In genomic region chr4:42608551-42608950, GRCh38 we compare ENCODE assay signal across 17 cellular contexts. TPM values are rescaled to one million over a fixed set of nuclear protein-coding genes. Genes with fewer than 3 reads are reported as not detected.
DNase-seq lines count a peak whose midpoint lies in the region; ATAC-seq, FAIRE-seq and TF ChIP-seq lines count a peak whose summit lies in the region.
"Had no signal": no experiment of that assay in that cellular context is flagged by ENCODE, and none has a peak within 500 bp of the region (broad histone marks: within the 10 kb centered on the region; RNA-seq: fewer than 3 reads in every experiment).

No MANE protein-coding gene starts in this region.

- H3K27me3 ChIP-seq in IMR-90 (ENCODE audit: control insufficient read depth, insufficient read depth, low read length) (no peaks in the 10 kb centered on the region), astrocyte (ENCODE audit: insufficient read depth, low read length) (no peaks in the 10 kb centered on the region), esophagus muscularis mucosa (no peaks in the 10 kb centered on the region)

- no peaks in the 10 kb centered on the region for H3K4me1 ChIP-seq in IMR-90 (ENCODE audit: control insufficient read depth, insufficient read depth, low read length)
- no peaks in the 10 kb centered on the region for H3K4me1 ChIP-seq in astrocyte (ENCODE audit: insufficient read depth, low read length)
- peaks cover 0 to 5% (median 0%) of the 10 kb centered on the region in 4 donors for H3K4me1 ChIP-seq in esophagus muscularis mucosa

- H3K9me3 ChIP-seq in IMR-90 (ENCODE audit: control insufficient read depth, insufficient read depth, low read length), result no peaks in the 10 kb centered on the region
- H3K9me3 ChIP-seq in astrocyte (ENCODE audit: insufficient read depth, low read depth, low read length), result no peaks in the 10 kb centered on the region
- no peaks in the 10 kb centered on the region for H3K9me3 ChIP-seq in esophagus muscularis mucosa

- POLR2A ChIA-PET in activated CD8-positive, alpha-beta T cell treated with anti-CD3 and anti-CD28 coated beads for 36 hours (lab: Charles Lee), result no interaction called here
- POLR2A ChIA-PET in activated CD8-positive, alpha-beta T cell treated with anti-CD3 and anti-CD28 coated beads, Interleukin-2, amount 10 ng/mL, durations not matched to agents 7 days and 5 days (lab: Charles Lee), result interaction anchor here (0.5 kb wide), 1 partner anchor 50 kb away, joined by 3 read pairs; no protein-coding TSS in a partner anchor
- POLR2A ChIA-PET in IMR-90 (lab: Charles Lee; ENCODE audit: unreplicated experiment), result no interaction called here

- peaks cover 37% of the 10 kb centered on the region for H3K4me1 Mint-ChIP-seq in activated CD8-positive, alpha-beta T cell treated with anti-CD3 and anti-CD28 coated beads for 36 hours (ENCODE audit: low read depth)
- peaks cover 11% of the 10 kb centered on the region for H3K4me1 Mint-ChIP-seq in activated CD8-positive, alpha-beta T cell treated with anti-CD3 and anti-CD28 coated beads, Interleukin-2, amount 10 ng/mL, durations not matched to agents 7 days and 5 days (ENCODE audit: low read depth)
- H3K4me1 Mint-ChIP-seq in astrocyte (ENCODE audit: low read depth, unreplicated experiment), result no peaks in the 10 kb centered on the region
- H3K4me1 Mint-ChIP-seq in stimulated activated effector memory CD8-positive, alpha-beta T cell treated with anti-CD3 and anti-CD28 coated beads, Interleukin-12 subunit alpha, Interleukin-12 subunit beta, amount 100 ng/mL, for 72 hours, result peaks cover 39% of the 10 kb centered on the region

- no peak overlapping the region for H2AFZ ChIP-seq in IMR-90 (replicated peaks; ENCODE audit: low read length, poor library complexity)
- H2AFZ ChIP-seq in astrocyte (ENCODE audit: low read depth, low read length), result no peak overlapping the region

- no peak overlapping the region for H4K91ac ChIP-seq in IMR-90 (ENCODE audit: insufficient read depth, low read depth, low read length)

- TF ChIP-seq EP300 in esophagus muscularis mucosa (IDR thresholded peaks at IDR 0.05), result no peak

- H3K23ac ChIP-seq in IMR-90 (ENCODE audit: low read depth, low read length), result no peak overlapping the region

- H3K79me1 ChIP-seq in IMR-90 (ENCODE audit: low read depth in 1 of 2, low read length in 2 of 2), result no peaks in the 10 kb centered on the region

- H3K36me3 Mint-ChIP-seq in activated CD8-positive, alpha-beta T cell treated with anti-CD3 and anti-CD28 coated beads for 36 hours (ENCODE audit: low read depth), result peaks cover 38% of the 10 kb centered on the region
- peaks cover 41% of the 10 kb centered on the region for H3K36me3 Mint-ChIP-seq in activated CD8-positive, alpha-beta T cell treated with anti-CD3 and anti-CD28 coated beads, Interleukin-2, amount 10 ng/mL, durations not matched to agents 7 days and 5 days (ENCODE audit: low read depth)
- no peaks in the 10 kb centered on the region for H3K36me3 Mint-ChIP-seq in astrocyte (ENCODE audit: low read depth, unreplicated experiment)
- H3K36me3 Mint-ChIP-seq in stimulated activated effector memory CD8-positive, alpha-beta T cell treated with anti-CD3 and anti-CD28 coated beads, Interleukin-12 subunit alpha, Interleukin-12 subunit beta, amount 100 ng/mL, for 72 hours, result peaks cover 70% of the 10 kb centered on the region

- TF ChIP-seq RAD21 in IMR-90 (IDR thresholded peaks at IDR 0.05; ENCODE audit: low read length), result no peak

- intact Hi-C loops in activated CD8-positive, alpha-beta T cell treated with anti-CD3 and anti-CD28 coated beads for 36 hours (cut with micrococcal nuclease), result no loop called here
- intact Hi-C loops in IMR-90 (cut with micrococcal nuclease), result no loop called here
- intact Hi-C loops in esophagus muscularis mucosa (cut with DNase I), result no loop called here

- no peak overlapping the region for H4K5ac ChIP-seq in IMR-90 (ENCODE audit: low read depth, low read length)

- DNase-seq in activated CD8-positive, alpha-beta T cell treated with anti-CD3 and anti-CD28 coated beads for 36 hours, result no peak
- no peak for DNase-seq in activated CD8-positive, alpha-beta T cell treated with anti-CD3 and anti-CD28 coated beads, Interleukin-2, amount 10 ng/mL, durations not matched to agents 7 days and 5 days
- no peak for DNase-seq in IMR-90
- peak; percentile 0 for DNase-seq in astrocyte (ENCODE audit: low read depth)
- DNase-seq in stimulated activated effector memory CD8-positive, alpha-beta T cell treated with anti-CD3 and anti-CD28 coated beads, Interleukin-12 subunit alpha, Interleukin-12 subunit beta, amount 100 ng/mL, for 72 hours (ENCODE audit: low spot score in 2 of 2), result no peak
- DNase-seq in DMS53 (lab: John Stamatoyannopoulos, UW), result no peak
- no peak for DNase-seq in esophagus muscularis mucosa (ENCODE audit: extremely low spot score)
- DNase-seq: CD4-positive, CD25-positive, alpha-beta regulatory T cell; DND-41; GDM1; NCI-H1092; NCI-H1694; SHP77 treated with DMSO at 0.1 percent for 48 hours had no signal

- H3K4ac ChIP-seq in IMR-90 (ENCODE audit: low read depth, low read length), result no peak overlapping the region

- H4K8ac ChIP-seq in IMR-90 (ENCODE audit: low read depth in 2 of 2, low read length in 2 of 2), result no peak overlapping the region

- H2BK15ac ChIP-seq in IMR-90 (ENCODE audit: low read depth, low read length), result no peak overlapping the region

- H3K9me1 ChIP-seq in IMR-90 (ENCODE audit: insufficient read depth, low read length), result no peaks in the 10 kb centered on the region

- no peak overlapping the region for H3K56ac ChIP-seq in IMR-90 (ENCODE audit: extremely low read depth, insufficient read depth, low read length)

- H3K9ac ChIP-seq in IMR-90 (ENCODE audit: low read depth, low read length), result no peak overlapping the region
- no peak overlapping the region for H3K9ac ChIP-seq in astrocyte (ENCODE audit: low read length)

- H3K79me2 ChIP-seq in astrocyte (ENCODE audit: insufficient read depth, low read length), result no peaks in the 10 kb centered on the region

- H3K4me2 ChIP-seq in IMR-90 (ENCODE audit: low read depth, low read length) (no peak overlapping the region), astrocyte (ENCODE audit: low read length) (no peak overlapping the region)

- peak; percentile 47 for ATAC-seq in activated CD8-positive, alpha-beta T cell treated with anti-CD3 and anti-CD28 coated beads for 36 hours
- no peak for ATAC-seq in activated CD8-positive, alpha-beta T cell treated with anti-CD3 and anti-CD28 coated beads, Interleukin-2, amount 10 ng/mL, durations not matched to agents 7 days and 5 days
- ATAC-seq in IMR-90 (ENCODE audit: low read depth), result no peak
- ATAC-seq in stimulated activated effector memory CD8-positive, alpha-beta T cell treated with anti-CD3 and anti-CD28 coated beads, Interleukin-12 subunit alpha, Interleukin-12 subunit beta, amount 100 ng/mL, for 72 hours, result peak; percentile 66
- ATAC-seq: HCT116 had no signal

- no peak overlapping the region for H3K14ac ChIP-seq in IMR-90 (replicated peaks; ENCODE audit: low read depth, low read length)

- H3K27me3 Mint-ChIP-seq in activated CD8-positive, alpha-beta T cell treated with anti-CD3 and anti-CD28 coated beads for 36 hours, result no peaks in the 10 kb centered on the region
- H3K27me3 Mint-ChIP-seq in activated CD8-positive, alpha-beta T cell treated with anti-CD3 and anti-CD28 coated beads, Interleukin-2, amount 10 ng/mL, durations not matched to agents 7 days and 5 days (ENCODE audit: low read depth), result no peaks in the 10 kb centered on the region
- no peaks in the 10 kb centered on the region for H3K27me3 Mint-ChIP-seq in astrocyte (ENCODE audit: low read depth, unreplicated experiment)
- H3K27me3 Mint-ChIP-seq: CD4-positive, CD25-positive, alpha-beta regulatory T cell had no signal

- no peak for TF ChIP-seq CTCF in activated CD8-positive, alpha-beta T cell treated with anti-CD3 and anti-CD28 coated beads for 36 hours (IDR thresholded peaks at IDR 0.05)
- TF ChIP-seq CTCF in IMR-90 (conservative IDR thresholded peaks at IDR 0.05; ENCODE audit: low read depth, low read length) (no peak), astrocyte (IDR thresholded peaks at IDR 0.05; ENCODE audit: insufficient read depth, low read depth, low read length) (no peak), esophagus muscularis mucosa (IDR thresholded peaks at IDR 0.05) (no peak)

- in situ Hi-C loops in IMR-90 (cut with MboI; ENCODE audit: low sequenced_read_pairs), result no loop called here

- no peak overlapping the region for H2BK20ac ChIP-seq in IMR-90 (ENCODE audit: low read depth, low read length)

- no peak for FAIRE-seq in astrocyte (lab: Jason Lieb, UNC)
- FAIRE-seq: D721Med, GM12892, RCC 7860 had no signal

- H2AK9ac ChIP-seq in IMR-90 (replicated peaks; ENCODE audit: low read depth, low read length, poor library complexity), result no peak overlapping the region

- H4K20me1 ChIP-seq in IMR-90 (ENCODE audit: insufficient read depth, low read length) (no peaks in the 10 kb centered on the region), astrocyte (ENCODE audit: insufficient read depth, low read length) (no peaks in the 10 kb centered on the region)

- no peak overlapping the region for H3K4me3 Mint-ChIP-seq in activated CD8-positive, alpha-beta T cell treated with anti-CD3 and anti-CD28 coated beads for 36 hours
- no peak overlapping the region for H3K4me3 Mint-ChIP-seq in activated CD8-positive, alpha-beta T cell treated with anti-CD3 and anti-CD28 coated beads, Interleukin-2, amount 10 ng/mL, durations not matched to agents 7 days and 5 days
- no peak overlapping the region for H3K4me3 Mint-ChIP-seq in astrocyte (ENCODE audit: unreplicated experiment)
- H3K4me3 Mint-ChIP-seq in stimulated activated effector memory CD8-positive, alpha-beta T cell treated with anti-CD3 and anti-CD28 coated beads, Interleukin-12 subunit alpha, Interleukin-12 subunit beta, amount 100 ng/mL, for 72 hours, result peak overlapping the region; percentile 36
- H3K4me3 Mint-ChIP-seq: CD4-positive, CD25-positive, alpha-beta regulatory T cell had no signal

- H3K18ac ChIP-seq in IMR-90 (ENCODE audit: low read depth, low read length), result no peak overlapping the region

- H3K27ac Mint-ChIP-seq in activated CD8-positive, alpha-beta T cell treated with anti-CD3 and anti-CD28 coated beads for 36 hours, result no peak overlapping the region
- no peak overlapping the region for H3K27ac Mint-ChIP-seq in activated CD8-positive, alpha-beta T cell treated with anti-CD3 and anti-CD28 coated beads, Interleukin-2, amount 10 ng/mL, durations not matched to agents 7 days and 5 days
- no peak overlapping the region for H3K27ac Mint-ChIP-seq in astrocyte (ENCODE audit: unreplicated experiment)
- H3K27ac Mint-ChIP-seq in stimulated activated effector memory CD8-positive, alpha-beta T cell treated with anti-CD3 and anti-CD28 coated beads, Interleukin-12 subunit alpha, Interleukin-12 subunit beta, amount 100 ng/mL, for 72 hours, result peak overlapping the region; percentile 75

- H2AK5ac ChIP-seq in IMR-90 (ENCODE audit: low read depth, low read length), result no peak overlapping the region

- H3K27ac ChIP-seq in IMR-90 (ENCODE audit: insufficient read depth, low read length) (no peak overlapping the region), astrocyte (ENCODE audit: low read depth, low read length) (no peak overlapping the region), esophagus muscularis mucosa (replicated peaks in 1 of 4) (no peak overlapping the region)

- CTCF ChIA-PET in activated CD8-positive, alpha-beta T cell treated with anti-CD3 and anti-CD28 coated beads for 36 hours (lab: Charles Lee), result interaction anchor here (1.4 kb wide), 1 partner anchor 19 kb away, joined by 5 read pairs; no protein-coding TSS in a partner anchor
- CTCF ChIA-PET in activated CD8-positive, alpha-beta T cell treated with anti-CD3 and anti-CD28 coated beads, Interleukin-2, amount 10 ng/mL, durations not matched to agents 7 days and 5 days (lab: Charles Lee), result no interaction called here
- CTCF ChIA-PET in IMR-90 (lab: Yijun Ruan, JAX), result no interaction called here

- H3K9me3 Mint-ChIP-seq in activated CD8-positive, alpha-beta T cell treated with anti-CD3 and anti-CD28 coated beads for 36 hours, result no peaks in the 10 kb centered on the region
- no peaks in the 10 kb centered on the region for H3K9me3 Mint-ChIP-seq in activated CD8-positive, alpha-beta T cell treated with anti-CD3 and anti-CD28 coated beads, Interleukin-2, amount 10 ng/mL, durations not matched to agents 7 days and 5 days (ENCODE audit: insufficient read depth)
- no peaks in the 10 kb centered on the region for H3K9me3 Mint-ChIP-seq in astrocyte (ENCODE audit: unreplicated experiment)
- no peaks in the 10 kb centered on the region for H3K9me3 Mint-ChIP-seq in stimulated activated effector memory CD8-positive, alpha-beta T cell treated with anti-CD3 and anti-CD28 coated beads, Interleukin-12 subunit alpha, Interleukin-12 subunit beta, amount 100 ng/mL, for 72 hours

- BruUV-seq in IMR-90 (replicated peaks; lab: Mats Ljungman, UMichigan), result no TSS peak

- WGBS in IMR-90 (ENCODE audit: extremely low coverage in 2 of 2, insufficient read length in 1 of 2), 2 experiments, result no CpG with 5 or more reads among the region's 3 CpGs
- 97% methylated on average over 3 of the region's 3 CpGs for WGBS in esophagus muscularis mucosa

- H3K4me3 ChIP-seq in IMR-90 (ENCODE audit: insufficient read depth, low read depth, low read length) (no peak overlapping the region), astrocyte (ENCODE audit: insufficient read depth, low read depth, low read length) (no peak overlapping the region), esophagus muscularis mucosa (no peak overlapping the region)

- TF ChIP-seq POLR2A in IMR-90 (IDR thresholded peaks at IDR 0.05; ENCODE audit: low read depth, low read length) (no peak), esophagus muscularis mucosa (IDR thresholded peaks at IDR 0.05; ENCODE audit: low read depth) (no peak)

- H2BK120ac ChIP-seq in IMR-90 (ENCODE audit: low read depth, low read length), result no peak overlapping the region

- dilution Hi-C loops in IMR-90 (cut with HindIII; ENCODE audit: low sequenced_read_pairs, unreplicated experiment), result no loop called here

- H2BK5ac ChIP-seq in IMR-90 (ENCODE audit: low read depth, low read length, poor library complexity, severe bottlenecking), result no peak overlapping the region

- H3K36me3 ChIP-seq in IMR-90 (ENCODE audit: control insufficient read depth, insufficient read depth, low read length) (no peaks in the 10 kb centered on the region), astrocyte (ENCODE audit: insufficient read depth, low read length) (no peaks in the 10 kb centered on the region), esophagus muscularis mucosa (peaks cover 0 to 5% (median 0%) of the 10 kb centered on the region in 4 donors)

RNA-seq across cellular contexts. Expression of gene ATP8A1, which starts 48.4 kb away (rescaled TPM):
- total RNA-seq in activated CD8-positive, alpha-beta T cell treated with anti-CD3 and anti-CD28 coated beads for 36 hours, result 10 to 100 TPM; 28.1 to 30.7 TPM
- 10 to 100 TPM; 37.2 to 38.5 TPM for total RNA-seq in activated CD8-positive, alpha-beta T cell treated with anti-CD3 and anti-CD28 coated beads, Interleukin-2, amount 10 ng/mL, durations not matched to agents 7 days and 5 days
- total RNA-seq in IMR-90 (2012; rRNA removed) (0.36 and 0.83 TPM in 2 replicates), astrocyte (2.9 TPM in 2 replicates), esophagus muscularis mucosa (10 to 100 TPM in 1 of 4 donors, 1 to 10 TPM in 3; 6.2 to 10.8 (median 7.1) TPM)
- polyA plus RNA-seq in IMR-90 (2012; rRNA removed), result 0.12 and 0.13 TPM in 2 replicates
- 0.02 TPM in 2 replicates for polyA plus RNA-seq in IMR-90 (2012; cell fraction: cytosol; rRNA removed)
- polyA plus RNA-seq in IMR-90 (2012; cell fraction: nucleus; rRNA removed; ENCODE audit: low replicate concordance), result 0.03 and 0.37 TPM in 2 replicates

Comparison
In these comparisons a context has a peak if more than half of its experiments do, and no peak if none do; other contexts are left out.
1. ATAC-seq: peak in activated CD8-positive, alpha-beta T cell treated with anti-CD3 and anti-CD28 coated beads for 36 hours (single experiment) and stimulated activated effector memory CD8-positive, alpha-beta T cell treated with anti-CD3 and anti-CD28 coated beads, Interleukin-12 subunit alpha, Interleukin-12 subunit beta, amount 100 ng/mL, for 72 hours (single experiment); none in activated CD8-positive, alpha-beta T cell treated with anti-CD3 and anti-CD28 coated beads, Interleukin-2, amount 10 ng/mL, durations not matched to agents 7 days and 5 days (single experiment) and IMR-90 (single experiment).